ENCODE assay signal across 15 cellular contexts in the genomic region with DNA sequence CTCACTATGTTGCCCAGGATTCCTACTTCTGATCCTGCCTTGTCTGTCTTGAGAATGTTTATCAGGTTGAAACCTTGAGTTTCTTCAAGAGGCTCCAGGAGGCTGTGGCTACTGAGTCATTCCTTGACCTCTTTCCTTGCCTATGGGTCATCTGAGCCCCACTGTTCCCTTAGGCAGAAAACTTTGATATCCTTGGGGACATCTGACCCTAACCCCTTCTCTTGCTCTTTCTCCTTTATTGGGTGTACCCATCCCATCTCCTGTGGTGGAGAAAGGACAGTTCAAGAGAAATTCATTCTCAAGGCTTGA. TPM values are rescaled to one million over a fixed set of nuclear protein-coding genes. Genes with fewer than 3 reads are reported as not detected.
A peak's percentile ranks its signal among the peaks of the same experiment; 100 is the strongest.
DNase-seq lines count a peak whose midpoint lies in the region; ATAC-seq and TF ChIP-seq lines count a peak whose summit lies in the region.
"Had no signal": no experiment of that assay in that cellular context is flagged by ENCODE, and none has a peak within 500 bp of the region (broad histone marks: within the 10 kb centered on the region; RNA-seq: fewer than 3 reads in every experiment).

No MANE protein-coding gene starts in this region.

- no peaks in the 10 kb centered on the region for H3K27me3 ChIP-seq in dorsolateral prefrontal cortex

- H3K4me3 Mint-ChIP-seq in activated T-helper 17 cell treated with anti-CD3 and anti-CD28 coated beads, Interleukin-2, amount 50 U/mL, for 72 hours: no peak overlapping the region
- no peak overlapping the region for H3K4me3 Mint-ChIP-seq in stimulated activated effector memory CD8-positive, alpha-beta T cell treated with anti-CD3 and anti-CD28 coated beads, Interleukin-12 subunit alpha, Interleukin-12 subunit beta, amount 100 ng/mL, for 72 hours
- H3K4me3 Mint-ChIP-seq: H9 had no signal

- intact Hi-C loops in dorsolateral prefrontal cortex (cut with DNase I): no loop called here

- peaks cover 26% of the 10 kb centered on the region for H3K27me3 Mint-ChIP-seq in activated T-helper 17 cell treated with anti-CD3 and anti-CD28 coated beads, Interleukin-2, amount 50 U/mL, for 72 hours

- no peaks in the 10 kb centered on the region for H3K9me3 Mint-ChIP-seq in activated T-helper 17 cell treated with anti-CD3 and anti-CD28 coated beads, Interleukin-2, amount 50 U/mL, for 72 hours
- H3K9me3 Mint-ChIP-seq in stimulated activated effector memory CD8-positive, alpha-beta T cell treated with anti-CD3 and anti-CD28 coated beads, Interleukin-12 subunit alpha, Interleukin-12 subunit beta, amount 100 ng/mL, for 72 hours: no peaks in the 10 kb centered on the region

- H3K4me1 Mint-ChIP-seq in activated T-helper 17 cell treated with anti-CD3 and anti-CD28 coated beads, Interleukin-2, amount 50 U/mL, for 72 hours: no peaks in the 10 kb centered on the region
- H3K4me1 Mint-ChIP-seq in stimulated activated effector memory CD8-positive, alpha-beta T cell treated with anti-CD3 and anti-CD28 coated beads, Interleukin-12 subunit alpha, Interleukin-12 subunit beta, amount 100 ng/mL, for 72 hours: no peaks in the 10 kb centered on the region

- DNase-seq in ELR (ENCODE audit: low read depth) (peak; percentile 51), fibroblast of mammary gland (ENCODE audit: low read depth) (peak; percentile 38), dorsolateral prefrontal cortex (no peak), HK-2 (ENCODE audit: unreplicated experiment) (no peak), putamen (ENCODE audit: low spot score) (no peak)
- no peak for DNase-seq in stimulated activated effector memory CD8-positive, alpha-beta T cell treated with anti-CD3 and anti-CD28 coated beads, Interleukin-12 subunit alpha, Interleukin-12 subunit beta, amount 100 ng/mL, for 72 hours (ENCODE audit: low spot score in 2 of 2)
- DNase-seq: C1 segment of cervical spinal cord, DMS153, EL, H9, NCI-H1436 treated with DMSO at 0.1 percent for 48 hours, NCI-H2081 treated with DMSO at 0.1 percent for 48 hours, PC-9, SK-N-SH had no signal

- H3K27ac ChIP-seq in dorsolateral prefrontal cortex: peak overlapping the region in 2 of 59 donors; percentile 1 to 15
- H3K27ac ChIP-seq: PC-9 had no signal

- peak overlapping the region; percentile 43 for H3K27ac Mint-ChIP-seq in activated T-helper 17 cell treated with anti-CD3 and anti-CD28 coated beads, Interleukin-2, amount 50 U/mL, for 72 hours
- H3K27ac Mint-ChIP-seq in stimulated activated effector memory CD8-positive, alpha-beta T cell treated with anti-CD3 and anti-CD28 coated beads, Interleukin-12 subunit alpha, Interleukin-12 subunit beta, amount 100 ng/mL, for 72 hours: peak overlapping the region; percentile 61

- TF ChIP-seq CTCF in fibroblast of mammary gland (conservative IDR thresholded peaks at IDR 0.05; ENCODE audit: control insufficient read depth, insufficient read depth, low read depth, low read length) (no peak), dorsolateral prefrontal cortex (IDR thresholded peaks at IDR 0.05 in 54 of 56, conservative IDR thresholded peaks at IDR 0.05 in 2 of 56; ENCODE audit: low read depth in 1 of 56, partially characterized antibody in 56 of 56) (no peak)

- H3K36me3 Mint-ChIP-seq in activated T-helper 17 cell treated with anti-CD3 and anti-CD28 coated beads, Interleukin-2, amount 50 U/mL, for 72 hours (ENCODE audit: low read depth): no peaks in the 10 kb centered on the region
- no peaks in the 10 kb centered on the region for H3K36me3 Mint-ChIP-seq in stimulated activated effector memory CD8-positive, alpha-beta T cell treated with anti-CD3 and anti-CD28 coated beads, Interleukin-12 subunit alpha, Interleukin-12 subunit beta, amount 100 ng/mL, for 72 hours

- ATAC-seq in activated T-helper 17 cell treated with anti-CD3 and anti-CD28 coated beads, Interleukin-2, amount 50 U/mL, for 72 hours (replicated peaks): no peak
- ATAC-seq in stimulated activated effector memory CD8-positive, alpha-beta T cell treated with anti-CD3 and anti-CD28 coated beads, Interleukin-12 subunit alpha, Interleukin-12 subunit beta, amount 100 ng/mL, for 72 hours: no peak

- H3K4me3 ChIP-seq in fibroblast of mammary gland (ENCODE audit: control insufficient read depth, low read depth, low read length) (no peak overlapping the region), dorsolateral prefrontal cortex (no peak overlapping the region)
- H3K4me3 ChIP-seq: PC-9 had no signal

RNA-seq across cellular contexts. Expression of a gene that starts 12.5 kb away (rescaled TPM):
- total RNA-seq in activated T-helper 17 cell treated with anti-CD3 and anti-CD28 coated beads, Interleukin-2, amount 50 U/mL, for 72 hours: 1 to 10 TPM; 1.7 to 2.5 TPM
- total RNA-seq in dorsolateral prefrontal cortex: 10 to 100 TPM in 85 of 120 experiments, 1 to 10 TPM in 35; 2.7 to 29.9 (median 12.9) TPM

Comparison
In these comparisons a context has a peak if more than half of its experiments do, and no peak if none do; other contexts are left out.
1. DNase-seq: peak in ELR (single experiment) and fibroblast of mammary gland (single experiment); none in stimulated activated effector memory CD8-positive, alpha-beta T cell treated with anti-CD3 and anti-CD28 coated beads, Interleukin-12 subunit alpha, Interleukin-12 subunit beta, amount 100 ng/mL, for 72 hours (0 of 2), dorsolateral prefrontal cortex (0 of 10), HK-2 (single experiment) and putamen (single experiment).